ENCODE assay signal across 1 cellular context in the genomic region with DNA sequence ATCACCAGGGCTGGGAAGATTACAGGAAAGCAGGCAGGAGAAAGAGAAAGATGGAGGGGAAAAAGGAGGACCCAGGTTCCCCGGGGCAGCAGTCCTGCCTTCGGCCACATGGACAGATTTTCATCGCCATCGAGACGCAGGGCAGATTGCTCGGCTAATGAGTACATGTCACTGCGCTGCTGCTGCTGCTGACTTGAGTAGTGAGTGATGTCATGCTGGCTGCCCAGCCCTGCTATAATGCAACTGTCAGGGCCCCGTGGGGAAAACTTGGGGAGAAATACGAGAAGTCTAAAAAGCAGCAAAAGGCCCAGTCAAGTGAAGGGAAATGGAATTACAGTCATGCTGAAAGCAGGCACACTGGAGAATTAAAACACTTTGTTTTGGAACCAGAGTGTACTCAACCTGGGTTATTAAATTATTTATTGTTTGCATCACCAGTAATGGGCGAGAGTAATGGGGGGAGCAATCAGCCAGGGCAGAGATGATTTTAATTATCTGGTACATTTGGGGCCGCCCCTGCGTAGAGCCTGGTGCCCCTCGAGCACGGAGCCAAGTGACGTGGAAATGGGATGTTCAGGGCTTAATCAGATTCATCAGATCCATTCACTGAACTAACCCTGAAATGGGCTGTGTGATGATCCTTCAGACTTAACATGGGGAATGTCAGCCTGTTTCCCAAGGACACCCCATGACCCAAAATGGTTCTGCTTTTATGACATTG.
TF ChIP-seq lines count a peak whose summit lies in the region.

No MANE protein-coding gene starts in this region.

TF ChIP-seq in IMR-90, 13 proteins besides CTCF, POLR2A, EP300 and RAD21:
- TF ChIP-seq RCOR1 (IDR thresholded peaks at IDR 0.05; ENCODE audit: insufficient replicate concordance, low read length) (no peak), MAZ (IDR thresholded peaks at IDR 0.05; ENCODE audit: borderline replicate concordance, low read depth, low read length) (no peak), CHD1 (IDR thresholded peaks at IDR 0.05; ENCODE audit: low read depth, low read length) (no peak), RFX5 (IDR thresholded peaks at IDR 0.05; ENCODE audit: low read depth, low read length) (no peak), MXI1 (IDR thresholded peaks at IDR 0.05; ENCODE audit: borderline replicate concordance, low read depth, low read length) (no peak), SMC3 (IDR thresholded peaks at IDR 0.05; ENCODE audit: low read depth, low read length) (no peak), BHLHE40 (IDR thresholded peaks at IDR 0.05; ENCODE audit: low read depth, low read length) (no peak), MAFK (IDR thresholded peaks at IDR 0.05; ENCODE audit: low read depth, low read length) (no peak), NFE2L2 (IDR thresholded peaks at IDR 0.05; ENCODE audit: low read depth, low read length) (no peak), CEBPB (IDR thresholded peaks at IDR 0.05; ENCODE audit: low read depth, low read length) (no peak), FOS (IDR thresholded peaks at IDR 0.05; ENCODE audit: low read depth, low read length) (no peak)
- TF ChIP-seq, protein P1, sequence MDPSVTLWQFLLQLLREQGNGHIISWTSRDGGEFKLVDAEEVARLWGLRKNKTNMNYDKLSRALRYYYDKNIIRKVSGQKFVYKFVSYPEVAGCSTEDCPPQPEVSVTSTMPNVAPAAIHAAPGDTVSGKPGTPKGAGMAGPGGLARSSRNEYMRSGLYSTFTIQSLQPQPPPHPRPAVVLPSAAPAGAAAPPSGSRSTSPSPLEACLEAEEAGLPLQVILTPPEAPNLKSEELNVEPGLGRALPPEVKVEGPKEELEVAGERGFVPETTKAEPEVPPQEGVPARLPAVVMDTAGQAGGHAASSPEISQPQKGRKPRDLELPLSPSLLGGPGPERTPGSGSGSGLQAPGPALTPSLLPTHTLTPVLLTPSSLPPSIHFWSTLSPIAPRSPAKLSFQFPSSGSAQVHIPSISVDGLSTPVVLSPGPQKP (IDR thresholded peaks at IDR 0.05; ENCODE audit: borderline replicate concordance, low read depth, low read length): no peak
- TF ChIP-seq, protein P2, sequence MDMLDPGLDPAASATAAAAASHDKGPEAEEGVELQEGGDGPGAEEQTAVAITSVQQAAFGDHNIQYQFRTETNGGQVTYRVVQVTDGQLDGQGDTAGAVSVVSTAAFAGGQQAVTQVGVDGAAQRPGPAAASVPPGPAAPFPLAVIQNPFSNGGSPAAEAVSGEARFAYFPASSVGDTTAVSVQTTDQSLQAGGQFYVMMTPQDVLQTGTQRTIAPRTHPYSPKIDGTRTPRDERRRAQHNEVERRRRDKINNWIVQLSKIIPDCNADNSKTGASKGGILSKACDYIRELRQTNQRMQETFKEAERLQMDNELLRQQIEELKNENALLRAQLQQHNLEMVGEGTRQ (IDR thresholded peaks at IDR 0.05; ENCODE audit: low read depth, low read length): no peak
